ENCODE assay signal across 15 cellular contexts in genomic region chr15:80490431-80490990, GRCh38.
"Had no signal": no experiment of that assay in that cellular context is flagged by ENCODE, and none has a peak within 500 bp of the region (broad histone marks: within the 10 kb centered on the region; RNA-seq: fewer than 3 reads in every experiment).

No MANE protein-coding gene starts in this region.

- DNase-seq: activated CD4-positive, alpha-beta T cell treated with anti-CD3 and anti-CD28 coated beads, Interleukin-2, amount 10 ng/mL, durations not matched to agents 7 days and 5 days; activated CD8-positive, alpha-beta memory T cell treated with anti-CD3 and anti-CD28 coated beads, Interleukin-2, amount 50 U/mL, for 48 hours; activated gamma-delta T cell; activated T-cell treated with anti-CD3 and anti-CD28 coated beads, Interleukin-2, amount 50 U/mL, for 72 hours; amniotic stem cell; left ventricle myocardium inferior; nephron progenitor cell; occipital lobe; thyroid gland had no signal

- H3K27me3 ChIP-seq: gastroesophageal sphincter, thyroid gland had no signal

- H3K4me1 Mint-ChIP-seq: activated CD4-positive, alpha-beta T cell treated with anti-CD3 and anti-CD28 coated beads, Interleukin-2, amount 10 ng/mL, durations not matched to agents 7 days and 5 days; central memory CD8-positive, alpha-beta T cell had no signal

- FAIRE-seq: keratinocyte had no signal

- H3K27me3 Mint-ChIP-seq: activated CD4-positive, alpha-beta T cell treated with anti-CD3 and anti-CD28 coated beads, Interleukin-2, amount 10 ng/mL, durations not matched to agents 7 days and 5 days had no signal

- H3K36me3 ChIP-seq: gastroesophageal sphincter, left ventricle myocardium inferior, thyroid gland had no signal

- H3K27ac ChIP-seq: left ventricle myocardium inferior, SK-N-MC, thyroid gland had no signal

- H3K4me3 ChIP-seq: gastroesophageal sphincter, left ventricle myocardium inferior, SK-N-MC, thyroid gland had no signal

- H3K4me3 Mint-ChIP-seq: activated CD4-positive, alpha-beta T cell treated with anti-CD3 and anti-CD28 coated beads, Interleukin-2, amount 10 ng/mL, durations not matched to agents 7 days and 5 days; activated T-cell treated with anti-CD3 and anti-CD28 coated beads, Interleukin-2, amount 50 U/mL, for 72 hours; central memory CD8-positive, alpha-beta T cell; nephron progenitor cell; stimulated activated memory B cell treated with anti-CD40 and anti-IgM and Interleukin-4, amounts not matched to agents 10 μg/mL and 1 μg/mL and 100 μg/mL, for 72 hours had no signal

- H3K27ac Mint-ChIP-seq: activated CD4-positive, alpha-beta T cell treated with anti-CD3 and anti-CD28 coated beads, Interleukin-2, amount 10 ng/mL, durations not matched to agents 7 days and 5 days; activated naive CD4-positive, alpha-beta T cell treated with anti-CD3 and anti-CD28 coated beads, Interleukin-2, amount 50 U/mL, for 72 hours; activated T-cell treated with anti-CD3 and anti-CD28 coated beads, Interleukin-2, amount 50 U/mL, for 72 hours; nephron progenitor cell; stimulated activated memory B cell treated with anti-CD40 and anti-IgM and Interleukin-4, amounts not matched to agents 10 μg/mL and 1 μg/mL and 100 μg/mL, for 72 hours had no signal

- H3K36me3 Mint-ChIP-seq: activated naive CD4-positive, alpha-beta T cell treated with anti-CD3 and anti-CD28 coated beads, Interleukin-2, amount 50 U/mL, for 72 hours; stimulated activated memory B cell treated with anti-CD40 and anti-IgM and Interleukin-4, amounts not matched to agents 10 μg/mL and 1 μg/mL and 100 μg/mL, for 72 hours had no signal

- H3K9me3 Mint-ChIP-seq: activated CD4-positive, alpha-beta T cell treated with anti-CD3 and anti-CD28 coated beads, Interleukin-2, amount 10 ng/mL, durations not matched to agents 7 days and 5 days; activated naive CD4-positive, alpha-beta T cell treated with anti-CD3 and anti-CD28 coated beads, Interleukin-2, amount 50 U/mL, for 72 hours; activated T-cell treated with anti-CD3 and anti-CD28 coated beads, Interleukin-2, amount 50 U/mL, for 72 hours; central memory CD8-positive, alpha-beta T cell; nephron progenitor cell had no signal

- H3K9me3 ChIP-seq: gastroesophageal sphincter, left ventricle myocardium inferior, thyroid gland had no signal
